10 cellular contexts compared by ENCODE assay signal in genomic region chr6:27865952-27866369, GRCh38. TPM values are rescaled to one million over a fixed set of nuclear protein-coding genes. Genes with fewer than 3 reads are reported as not detected.
A peak's percentile ranks its signal among the peaks of the same experiment; 100 is the strongest.
DNase-seq lines count a peak whose midpoint lies in the region; ATAC-seq and TF ChIP-seq lines count a peak whose summit lies in the region.
"Had no signal": no experiment of that assay in that cellular context is flagged by ENCODE, and none has a peak within 500 bp of the region (broad histone marks: within the 10 kb centered on the region; RNA-seq: fewer than 3 reads in every experiment).

No MANE protein-coding gene starts in this region.

- H3K9me2 ChIP-seq in neural cell (ENCODE audit: insufficient read depth, low read length), result no peaks in the 10 kb centered on the region

- H2AFZ ChIP-seq in neural cell (ENCODE audit: low read depth, low read length), result peak overlapping the region; percentile 31

- H3K4me2 ChIP-seq in neural cell (ENCODE audit: low read length), result peak overlapping the region; percentile 97

- no peak for TF ChIP-seq CTCF in GM12865 (IDR thresholded peaks at IDR 0.05; ENCODE audit: insufficient read depth, low read depth, low read length, missing control alignments)
- no peak for TF ChIP-seq CTCF in endothelial cell (IDR thresholded peaks at IDR 0.05; ENCODE audit: unreplicated experiment)
- no peak for TF ChIP-seq CTCF in neural cell (IDR thresholded peaks at IDR 0.05; ENCODE audit: poor library complexity, severe bottlenecking)

- H3K9me3 Mint-ChIP-seq in endothelial cell (ENCODE audit: unreplicated experiment), result no peaks in the 10 kb centered on the region

- peak overlapping the region; percentile 57 for H3K9ac ChIP-seq in neural cell (ENCODE audit: low read length)

- no peaks in the 10 kb centered on the region for H3K36me3 ChIP-seq in neural cell (ENCODE audit: insufficient read depth, low read length)

- peak overlapping the region; percentile 94 for H3K4me3 Mint-ChIP-seq in T-helper 17 cell
- H3K4me3 Mint-ChIP-seq in endothelial cell (ENCODE audit: unreplicated experiment), result peak overlapping the region; percentile 94

- peak overlapping the region; percentile 98 for H3K27ac Mint-ChIP-seq in T-helper 17 cell
- peak overlapping the region; percentile 77 for H3K27ac Mint-ChIP-seq in endothelial cell (ENCODE audit: unreplicated experiment)

- TF ChIP-seq RAD21 in neural cell (conservative IDR thresholded peaks at IDR 0.05), result no peak

- peak; percentile 90 for DNase-seq in GM12865 (ENCODE audit: low read depth)
- peak; percentile 11 to 19 (median 18) for DNase-seq in T-helper 17 cell
- peak; percentile 16 for DNase-seq in endothelial cell (ENCODE audit: low spot score)
- DNase-seq in foreskin melanocyte, result no peak
- no peak for DNase-seq in NCI-H1048 (lab: John Stamatoyannopoulos, UW)

- H3K4me3 ChIP-seq in GM12865 (ENCODE audit: low read depth, low read length), result peak overlapping the region; percentile 67
- peak overlapping the region; percentile 81 for H3K4me3 ChIP-seq in neural cell (ENCODE audit: low read length)

- H3K9me3 ChIP-seq in T-helper 17 cell (ENCODE audit: control insufficient read depth, low read length, poor library complexity, severe bottlenecking) (no peaks in the 10 kb centered on the region), neural cell (ENCODE audit: low read length) (no peaks in the 10 kb centered on the region)

- H3K4me1 Mint-ChIP-seq in T-helper 17 cell (peaks cover 31% of the 10 kb centered on the region), endothelial cell (ENCODE audit: unreplicated experiment) (peaks cover 21% of the 10 kb centered on the region)

- peaks cover under 1% of the 10 kb centered on the region for H3K36me3 Mint-ChIP-seq in T-helper 17 cell (ENCODE audit: low read depth)
- peaks cover 4% of the 10 kb centered on the region for H3K36me3 Mint-ChIP-seq in endothelial cell (ENCODE audit: low read depth, unreplicated experiment)

- H3K27me3 Mint-ChIP-seq in T-helper 17 cell (no peaks in the 10 kb centered on the region), endothelial cell (ENCODE audit: unreplicated experiment) (peaks cover 15% of the 10 kb centered on the region)

- H4K20me1 ChIP-seq in neural cell (ENCODE audit: insufficient read depth), result no peaks in the 10 kb centered on the region

- no peak overlapping the region for H3K27ac ChIP-seq in neural cell (ENCODE audit: low read length)

- ATAC-seq in HG03175 (IDR thresholded peaks at IDR 0.05; ENCODE audit: unreplicated experiment) (peak; percentile 6), T-helper 17 cell (peak; percentile 3), GM19395 (IDR thresholded peaks at IDR 0.05; ENCODE audit: unreplicated experiment) (no peak)

- H3F3A ChIP-seq in neural cell (ENCODE audit: insufficient read depth, low read length, poor library complexity, severe bottlenecking), result peaks cover 10% of the 10 kb centered on the region

- peaks cover 23% of the 10 kb centered on the region for H3K27me3 ChIP-seq in neural cell (ENCODE audit: insufficient read depth, low read depth, low read length)

- no peaks in the 10 kb centered on the region for H3K79me2 ChIP-seq in neural cell (replicated peaks; ENCODE audit: insufficient read depth, low read length)

- no peak for TF ChIP-seq EP300 in neural cell (conservative IDR thresholded peaks at IDR 0.05; ENCODE audit: poor library complexity, severe bottlenecking)

TF ChIP-seq in neural cell, 6 proteins besides CTCF, POLR2A, EP300 and RAD21:
- TF ChIP-seq POLR2AphosphoS5 (IDR thresholded peaks at IDR 0.05) (no peak), MXI1 (conservative IDR thresholded peaks at IDR 0.05; ENCODE audit: poor library complexity, severe bottlenecking) (no peak), SMC3 (conservative IDR thresholded peaks at IDR 0.05; ENCODE audit: poor library complexity) (no peak), TAF1 (IDR thresholded peaks at IDR 0.05; ENCODE audit: low read depth) (no peak)

RNA-seq across cellular contexts. Expression of gene OR2B2, which starts 46.2 kb away (rescaled TPM):
- total RNA-seq in T-helper 17 cell (not detected), endothelial cell (ENCODE audit: unreplicated experiment) (not detected)
- not detected in 2 replicates for polyA plus RNA-seq in neural cell
- polyA minus RNA-seq in neural cell, result not detected in 2 replicates
- total RNA-seq: activated CD8-positive, alpha-beta memory T cell treated with anti-CD3 and anti-CD28 coated beads for 36 hours; subcutaneous adipose tissue had no signal

Comparison
In these comparisons a context has a peak if more than half of its experiments do, and no peak if none do; other contexts are left out.
1. DNase-seq: peak in GM12865 (single experiment), T-helper 17 cell (3 of 3) and endothelial cell (single experiment); none in foreskin melanocyte (single experiment) and NCI-H1048 (single experiment).